8 cellular contexts compared by ENCODE assay signal in the genomic region with DNA sequence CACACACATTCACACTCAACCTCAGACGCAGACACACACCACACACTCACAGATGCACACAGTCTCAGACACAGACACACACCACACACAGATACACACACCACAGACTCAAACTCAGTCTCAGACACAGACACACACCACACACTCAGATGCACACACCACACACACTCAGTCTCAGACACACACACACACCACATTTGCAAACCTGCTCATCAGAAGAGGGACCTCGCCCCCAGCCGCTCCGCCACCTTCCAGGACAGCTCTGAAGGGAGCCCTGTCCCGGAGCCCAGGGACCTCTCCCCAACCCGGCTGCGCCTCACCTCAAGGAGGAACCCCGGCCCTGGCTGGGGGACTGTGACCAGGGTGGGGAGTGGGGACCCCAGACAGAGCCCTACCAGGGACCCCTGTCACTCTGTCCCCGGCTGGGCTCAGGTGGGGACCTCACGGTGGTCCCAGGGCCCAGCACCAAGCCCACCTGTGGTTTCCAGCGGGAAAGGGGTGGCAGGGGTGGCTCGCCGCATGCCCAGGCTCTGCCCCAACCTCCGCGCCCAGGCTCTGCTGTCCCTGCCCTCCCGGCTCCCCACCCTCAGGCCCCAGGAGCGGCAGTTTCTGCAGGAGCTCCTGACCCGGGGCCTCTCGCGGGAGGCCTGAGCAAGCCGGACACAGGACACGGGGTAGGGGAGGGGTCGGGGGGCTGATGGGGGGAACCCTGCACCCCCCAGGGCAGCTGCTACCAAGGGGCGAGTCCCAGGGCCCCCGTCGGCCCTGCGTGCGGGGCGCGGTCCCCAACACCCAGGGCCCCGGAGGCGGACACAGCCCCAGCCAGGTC. TPM values are rescaled to one million over a fixed set of nuclear protein-coding genes. Genes with fewer than 3 reads are reported as not detected.
DNase-seq lines count a peak whose midpoint lies in the region; TF ChIP-seq lines count a peak whose summit lies in the region.

No MANE protein-coding gene starts in this region.

- DNase-seq in Calu3: no peak
- peak; percentile 58 for DNase-seq in cardiac septum (ENCODE audit: low spot score)
- no peak for DNase-seq in SKM-1 treated with dmso at 0.1 percent for 144 hours (lab: John Stamatoyannopoulos, UW; ENCODE audit: unreplicated experiment)
- DNase-seq in NCI-H1694 treated with DMSO at 0.1 percent for 48 hours (lab: John Stamatoyannopoulos, UW): no peak
- DNase-seq in cerebellar nuclear complex (lab: John Stamatoyannopoulos, UW): no peak
- DNase-seq in Kasumi-1 (lab: John Stamatoyannopoulos, UW): no peak

- intact Hi-C loops in Calu3 (cut with micrococcal nuclease; ENCODE audit: unreplicated experiment) (no loop called here), cardiac septum (cut with DNase I) (no loop called here)

- peaks cover 27% of the 10 kb centered on the region for H3K4me1 ChIP-seq in rectal smooth muscle tissue (ENCODE audit: control insufficient read depth, insufficient read depth, low read length)

- no peaks in the 10 kb centered on the region for H3K4me1 Mint-ChIP-seq in Calu3 (ENCODE audit: low read depth, unreplicated experiment)

- peak overlapping the region; percentile 99 for H3K27ac ChIP-seq in rectal smooth muscle tissue (ENCODE audit: low read depth, low read length)

- H3K27me3 ChIP-seq in rectal smooth muscle tissue (ENCODE audit: control insufficient read depth, insufficient read depth, low read length): no peaks in the 10 kb centered on the region

- peak overlapping the region; percentile 1 for H3K4me3 Mint-ChIP-seq in Calu3 (ENCODE audit: low read depth, unreplicated experiment)

- peaks cover 29% of the 10 kb centered on the region for H3K27me3 Mint-ChIP-seq in Calu3 (ENCODE audit: unreplicated experiment)

- TF ChIP-seq CTCF in Calu3 (IDR thresholded peaks at IDR 0.05; ENCODE audit: unreplicated experiment) (no peak), WI38 (IDR thresholded peaks at IDR 0.05; ENCODE audit: low read depth, low read length) (no peak)

- no TSS peak for BruUV-seq in Calu3 (replicated peaks; lab: Mats Ljungman, UMichigan)

- H3K9ac ChIP-seq in rectal smooth muscle tissue (ENCODE audit: low read length): peak overlapping the region; percentile 62

- H3K36me3 Mint-ChIP-seq in Calu3 (ENCODE audit: insufficient read depth, unreplicated experiment): no peaks in the 10 kb centered on the region

- H3K4me3 ChIP-seq in WI38 (ENCODE audit: low read depth, low read length) (peak overlapping the region; percentile 88), rectal smooth muscle tissue (ENCODE audit: low read length) (peak overlapping the region; percentile 58)

- no peaks in the 10 kb centered on the region for H3K9me3 Mint-ChIP-seq in Calu3 (ENCODE audit: low read depth, unreplicated experiment)

- H3K36me3 ChIP-seq in rectal smooth muscle tissue (ENCODE audit: control insufficient read depth, insufficient read depth, low read length): no peaks in the 10 kb centered on the region

- no peak overlapping the region for H3K27ac Mint-ChIP-seq in Calu3 (ENCODE audit: unreplicated experiment)

- CTCF ChIA-PET in Calu3 (lab: Charles Lee): no interaction called here

RNA-seq across cellular contexts. Expression of gene COL6A2, which starts 0.7 kb away (rescaled TPM):
- total RNA-seq in Calu3 (2022) (3.4 and 3.8 TPM in 2 replicates), cardiac septum (157 TPM)

RNA-seq across cellular contexts. Expression of gene FTCD, which starts 58.2 kb away (rescaled TPM):
- total RNA-seq in Calu3 (2022) (0.31 and 1.3 TPM in 2 replicates), cardiac septum (0.83 TPM)

Comparison
In these comparisons a context has a peak if more than half of its experiments do, and no peak if none do; other contexts are left out.
1. RNA of gene COL6A2, which starts 0.7 kb away (total RNA-seq): 157 TPM in cardiac septum (single experiment); 3.4 to 3.8 TPM in Calu3; every median in the first group is over 10 times any median in the second.